Comparison of ENCODE assay signal across 1 cellular context in the genomic region with DNA sequence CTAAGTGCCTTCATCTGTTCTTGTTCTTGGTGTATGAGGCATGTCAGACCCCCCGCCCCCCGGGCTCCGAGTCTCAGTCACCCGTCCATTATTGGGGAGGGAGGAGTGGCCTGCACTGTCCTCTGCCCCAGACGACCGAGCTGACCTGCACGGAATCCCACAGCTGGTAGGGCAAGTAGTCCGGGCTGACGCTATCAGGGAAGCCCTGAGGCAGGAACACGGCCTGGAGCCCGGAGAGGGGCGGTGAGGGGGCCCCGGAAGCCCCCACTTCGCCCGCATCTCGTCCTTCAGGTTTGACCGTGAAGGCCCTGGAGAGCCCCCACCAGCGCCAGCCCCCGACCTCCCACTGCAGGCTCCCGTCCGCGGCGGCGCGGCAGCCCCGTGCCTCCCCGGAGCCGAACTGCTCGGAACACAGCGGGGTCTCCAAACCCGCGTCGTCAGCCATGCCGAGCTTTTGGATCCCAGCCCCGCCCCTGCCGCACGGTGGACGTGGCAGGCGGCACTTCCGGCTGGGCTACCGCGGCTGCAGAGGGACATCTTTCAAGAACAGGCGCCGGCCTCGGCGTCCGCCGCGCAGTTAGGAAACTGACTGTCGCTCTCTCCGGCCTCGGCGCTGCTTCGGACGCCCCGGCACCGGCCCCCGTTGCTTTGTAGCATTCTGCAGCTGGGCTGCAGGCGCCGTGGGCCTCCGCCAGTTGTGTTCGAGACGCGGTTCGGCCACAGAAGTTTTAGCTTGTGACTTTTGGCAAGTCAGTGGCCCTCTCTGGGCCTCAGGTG.
TF ChIP-seq lines count a peak whose summit lies in the region.

Gene RUSF1 (minus strand): TSS at position 463 of the 777 bp plus-strand sequence. CDS start 18 bp downstream, at position 445.

TF ChIP-seq in K562, 482 proteins besides CTCF, POLR2A, EP300 and RAD21 (continued from another document and continues in another):
- TF ChIP-seq, protein P1, sequence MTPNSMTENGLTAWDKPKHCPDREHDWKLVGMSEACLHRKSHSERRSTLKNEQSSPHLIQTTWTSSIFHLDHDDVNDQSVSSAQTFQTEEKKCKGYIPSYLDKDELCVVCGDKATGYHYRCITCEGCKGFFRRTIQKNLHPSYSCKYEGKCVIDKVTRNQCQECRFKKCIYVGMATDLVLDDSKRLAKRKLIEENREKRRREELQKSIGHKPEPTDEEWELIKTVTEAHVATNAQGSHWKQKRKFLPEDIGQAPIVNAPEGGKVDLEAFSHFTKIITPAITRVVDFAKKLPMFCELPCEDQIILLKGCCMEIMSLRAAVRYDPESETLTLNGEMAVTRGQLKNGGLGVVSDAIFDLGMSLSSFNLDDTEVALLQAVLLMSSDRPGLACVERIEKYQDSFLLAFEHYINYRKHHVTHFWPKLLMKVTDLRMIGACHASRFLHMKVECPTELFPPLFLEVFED (CRISPR knock-in tag; conservative IDR thresholded peaks at IDR 0.05): no peak
- TF ChIP-seq MBD2 (IDR thresholded peaks at IDR 0.05; ENCODE audit: borderline replicate concordance, low read depth) (peak; percentile 84), ZBTB8A (IDR thresholded peaks at IDR 0.05; ENCODE audit: partially characterized antibody) (no peak), ZNF76 (CRISPR knock-in tag; IDR thresholded peaks at IDR 0.05; ENCODE audit: borderline replicate concordance) (no peak), KLF1 (tag; IDR thresholded peaks at IDR 0.05) (peak; percentile 53; the same call in 1 of the 2 replicates), GABPA (tag; conservative IDR thresholded peaks at IDR 0.05; ENCODE audit: low read depth) (peak; percentile 93), NUFIP1 (IDR thresholded peaks at IDR 0.05; ENCODE audit: partially characterized antibody) (peak; percentile 10), SMAD1 (IDR thresholded peaks at IDR 0.05; ENCODE audit: low read depth, low read length, partially characterized antibody) (peak; percentile 66), SIX5 (IDR thresholded peaks at IDR 0.05; ENCODE audit: borderline replicate concordance in 1 of 2, insufficient read depth in 1 of 2, low read depth in 1 of 2, low read length in 2 of 2) (no peak), NCOA1 (IDR thresholded peaks at IDR 0.05; ENCODE audit: low read depth) (no peak), SAP30 (IDR thresholded peaks at IDR 0.05; ENCODE audit: borderline replicate concordance, insufficient read depth, low read depth, low read length, poor library complexity, severe bottlenecking) (peak; percentile 34), CEBPG (CRISPR knock-in tag; IDR thresholded peaks at IDR 0.05) (no peak), CEBPG (tag; conservative IDR thresholded peaks at IDR 0.05 in 1 of 2, IDR thresholded peaks at IDR 0.05 in 1 of 2) (0 out of 4 replicates have a peak, but pooled peaks of 1 of the 2 experiments have one; percentile 15), NR2F6 (CRISPR knock-in tag; IDR thresholded peaks at IDR 0.05) (no peak), TAF9B (IDR thresholded peaks at IDR 0.05; ENCODE audit: partially characterized antibody) (peak; percentile 86), L3MBTL2 (IDR thresholded peaks at IDR 0.05) (peak; percentile 74), PCBP1 (IDR thresholded peaks at IDR 0.05; ENCODE audit: low read depth, low read length, poor library complexity, severe bottlenecking) (peak; percentile 45), POLR3G (IDR thresholded peaks at IDR 0.05; ENCODE audit: extremely low read depth, insufficient read length, insufficient replicate concordance) (no peak), GTF2B (IDR thresholded peaks at IDR 0.05; ENCODE audit: extremely low read depth, insufficient read length) (peak; percentile 52), RBM25 (IDR thresholded peaks at IDR 0.05; ENCODE audit: low read depth, low read length, severe bottlenecking) (no peak), EHMT2 (IDR thresholded peaks at IDR 0.05) (no peak), RNF2 (IDR thresholded peaks at IDR 0.05) (peak; percentile 54), PML (IDR thresholded peaks at IDR 0.05; ENCODE audit: low read length) (peak; percentile 59; the same call in 1 of the 2 replicates), MTA3 (IDR thresholded peaks at IDR 0.05; ENCODE audit: borderline replicate concordance) (peak; percentile 99), MYC (IDR thresholded peaks at IDR 0.05; ENCODE audit: low read depth, low read length) (peak; percentile 94), MYC (CRISPR knock-in tag; IDR thresholded peaks at IDR 0.05; ENCODE audit: borderline replicate concordance, low read depth) (no peak; the same call in 1 of the 2 replicates), C11orf30 (IDR thresholded peaks at IDR 0.05; ENCODE audit: low read depth) (peak; percentile 67), CHD1 (IDR thresholded peaks at IDR 0.05; ENCODE audit: low read length) (peak; percentile 22), ZNF589 (CRISPR knock-in tag; IDR thresholded peaks at IDR 0.05; ENCODE audit: low read depth) (peak; percentile 62; the same call in 1 of the 2 replicates), ZNF639 (CRISPR knock-in tag; conservative IDR thresholded peaks at IDR 0.05 in 1 of 2, IDR thresholded peaks at IDR 0.05 in 1 of 2) (0 out of 4 replicates have a peak, but pooled peaks of 1 of the 2 experiments have one; percentile 53), KLF10 (CRISPR knock-in tag; IDR thresholded peaks at IDR 0.05) (no peak), FOXK2 (conservative IDR thresholded peaks at IDR 0.05 in 1 of 2, IDR thresholded peaks at IDR 0.05 in 1 of 2; ENCODE audit: low read depth in 2 of 2) (peak in 1 of 2 experiments; percentile 11; a peak in 1 of 4 replicates), ATF1 (CRISPR knock-in tag; IDR thresholded peaks at IDR 0.05) (peak; percentile 20; the same call in 1 of the 2 replicates), ATF1 (tag; IDR thresholded peaks at IDR 0.05) (peak; percentile 81)
- TF ChIP-seq, protein P2, sequence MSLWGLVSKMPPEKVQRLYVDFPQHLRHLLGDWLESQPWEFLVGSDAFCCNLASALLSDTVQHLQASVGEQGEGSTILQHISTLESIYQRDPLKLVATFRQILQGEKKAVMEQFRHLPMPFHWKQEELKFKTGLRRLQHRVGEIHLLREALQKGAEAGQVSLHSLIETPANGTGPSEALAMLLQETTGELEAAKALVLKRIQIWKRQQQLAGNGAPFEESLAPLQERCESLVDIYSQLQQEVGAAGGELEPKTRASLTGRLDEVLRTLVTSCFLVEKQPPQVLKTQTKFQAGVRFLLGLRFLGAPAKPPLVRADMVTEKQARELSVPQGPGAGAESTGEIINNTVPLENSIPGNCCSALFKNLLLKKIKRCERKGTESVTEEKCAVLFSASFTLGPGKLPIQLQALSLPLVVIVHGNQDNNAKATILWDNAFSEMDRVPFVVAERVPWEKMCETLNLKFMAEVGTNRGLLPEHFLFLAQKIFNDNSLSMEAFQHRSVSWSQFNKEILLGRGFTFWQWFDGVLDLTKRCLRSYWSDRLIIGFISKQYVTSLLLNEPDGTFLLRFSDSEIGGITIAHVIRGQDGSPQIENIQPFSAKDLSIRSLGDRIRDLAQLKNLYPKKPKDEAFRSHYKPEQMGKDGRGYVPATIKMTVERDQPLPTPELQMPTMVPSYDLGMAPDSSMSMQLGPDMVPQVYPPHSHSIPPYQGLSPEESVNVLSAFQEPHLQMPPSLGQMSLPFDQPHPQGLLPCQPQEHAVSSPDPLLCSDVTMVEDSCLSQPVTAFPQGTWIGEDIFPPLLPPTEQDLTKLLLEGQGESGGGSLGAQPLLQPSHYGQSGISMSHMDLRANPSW (CRISPR knock-in tag; IDR thresholded peaks at IDR 0.05): no peak
- TF ChIP-seq, protein P3, sequence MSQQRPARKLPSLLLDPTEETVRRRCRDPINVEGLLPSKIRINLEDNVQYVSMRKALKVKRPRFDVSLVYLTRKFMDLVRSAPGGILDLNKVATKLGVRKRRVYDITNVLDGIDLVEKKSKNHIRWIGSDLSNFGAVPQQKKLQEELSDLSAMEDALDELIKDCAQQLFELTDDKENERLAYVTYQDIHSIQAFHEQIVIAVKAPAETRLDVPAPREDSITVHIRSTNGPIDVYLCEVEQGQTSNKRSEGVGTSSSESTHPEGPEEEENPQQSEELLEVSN (IDR thresholded peaks at IDR 0.05; ENCODE audit: borderline replicate concordance in 1 of 2, extremely low read depth in 1 of 2, insufficient read depth in 1 of 2, insufficient read length in 1 of 2, low read depth in 1 of 2, low read length in 1 of 2, poor library complexity in 1 of 2, severe bottlenecking in 1 of 2): peak; percentile 53 to 74
- TF ChIP-seq, protein P4, sequence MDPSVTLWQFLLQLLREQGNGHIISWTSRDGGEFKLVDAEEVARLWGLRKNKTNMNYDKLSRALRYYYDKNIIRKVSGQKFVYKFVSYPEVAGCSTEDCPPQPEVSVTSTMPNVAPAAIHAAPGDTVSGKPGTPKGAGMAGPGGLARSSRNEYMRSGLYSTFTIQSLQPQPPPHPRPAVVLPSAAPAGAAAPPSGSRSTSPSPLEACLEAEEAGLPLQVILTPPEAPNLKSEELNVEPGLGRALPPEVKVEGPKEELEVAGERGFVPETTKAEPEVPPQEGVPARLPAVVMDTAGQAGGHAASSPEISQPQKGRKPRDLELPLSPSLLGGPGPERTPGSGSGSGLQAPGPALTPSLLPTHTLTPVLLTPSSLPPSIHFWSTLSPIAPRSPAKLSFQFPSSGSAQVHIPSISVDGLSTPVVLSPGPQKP (CRISPR knock-in tag; IDR thresholded peaks at IDR 0.05): 0 out of 2 replicates have a peak, but pooled peaks have one; percentile 75
- TF ChIP-seq, protein P5, sequence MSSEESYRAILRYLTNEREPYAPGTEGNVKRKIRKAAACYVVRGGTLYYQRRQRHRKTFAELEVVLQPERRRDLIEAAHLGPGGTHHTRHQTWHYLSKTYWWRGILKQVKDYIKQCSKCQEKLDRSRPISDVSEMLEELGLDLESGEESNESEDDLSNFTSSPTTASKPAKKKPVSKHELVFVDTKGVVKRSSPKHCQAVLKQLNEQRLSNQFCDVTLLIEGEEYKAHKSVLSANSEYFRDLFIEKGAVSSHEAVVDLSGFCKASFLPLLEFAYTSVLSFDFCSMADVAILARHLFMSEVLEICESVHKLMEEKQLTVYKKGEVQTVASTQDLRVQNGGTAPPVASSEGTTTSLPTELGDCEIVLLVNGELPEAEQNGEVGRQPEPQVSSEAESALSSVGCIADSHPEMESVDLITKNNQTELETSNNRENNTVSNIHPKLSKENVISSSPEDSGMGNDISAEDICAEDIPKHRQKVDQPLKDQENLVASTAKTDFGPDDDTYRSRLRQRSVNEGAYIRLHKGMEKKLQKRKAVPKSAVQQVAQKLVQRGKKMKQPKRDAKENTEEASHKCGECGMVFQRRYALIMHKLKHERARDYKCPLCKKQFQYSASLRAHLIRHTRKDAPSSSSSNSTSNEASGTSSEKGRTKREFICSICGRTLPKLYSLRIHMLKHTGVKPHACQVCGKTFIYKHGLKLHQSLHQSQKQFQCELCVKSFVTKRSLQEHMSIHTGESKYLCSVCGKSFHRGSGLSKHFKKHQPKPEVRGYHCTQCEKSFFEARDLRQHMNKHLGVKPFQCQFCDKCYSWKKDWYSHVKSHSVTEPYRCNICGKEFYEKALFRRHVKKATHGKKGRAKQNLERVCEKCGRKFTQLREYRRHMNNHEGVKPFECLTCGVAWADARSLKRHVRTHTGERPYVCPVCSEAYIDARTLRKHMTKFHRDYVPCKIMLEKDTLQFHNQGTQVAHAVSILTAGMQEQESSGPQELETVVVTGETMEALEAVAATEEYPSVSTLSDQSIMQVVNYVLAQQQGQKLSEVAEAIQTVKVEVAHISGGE (CRISPR knock-in tag; IDR thresholded peaks at IDR 0.05): peak in 2 of 3 experiments; percentile 38 to 80; a peak in 3 of 6 replicates
- TF ChIP-seq, protein P6, sequence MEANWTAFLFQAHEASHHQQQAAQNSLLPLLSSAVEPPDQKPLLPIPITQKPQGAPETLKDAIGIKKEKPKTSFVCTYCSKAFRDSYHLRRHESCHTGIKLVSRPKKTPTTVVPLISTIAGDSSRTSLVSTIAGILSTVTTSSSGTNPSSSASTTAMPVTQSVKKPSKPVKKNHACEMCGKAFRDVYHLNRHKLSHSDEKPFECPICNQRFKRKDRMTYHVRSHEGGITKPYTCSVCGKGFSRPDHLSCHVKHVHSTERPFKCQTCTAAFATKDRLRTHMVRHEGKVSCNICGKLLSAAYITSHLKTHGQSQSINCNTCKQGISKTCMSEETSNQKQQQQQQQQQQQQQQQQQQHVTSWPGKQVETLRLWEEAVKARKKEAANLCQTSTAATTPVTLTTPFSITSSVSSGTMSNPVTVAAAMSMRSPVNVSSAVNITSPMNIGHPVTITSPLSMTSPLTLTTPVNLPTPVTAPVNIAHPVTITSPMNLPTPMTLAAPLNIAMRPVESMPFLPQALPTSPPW (CRISPR knock-in tag; IDR thresholded peaks at IDR 0.05): peak; percentile 83
- TF ChIP-seq, protein P7, sequence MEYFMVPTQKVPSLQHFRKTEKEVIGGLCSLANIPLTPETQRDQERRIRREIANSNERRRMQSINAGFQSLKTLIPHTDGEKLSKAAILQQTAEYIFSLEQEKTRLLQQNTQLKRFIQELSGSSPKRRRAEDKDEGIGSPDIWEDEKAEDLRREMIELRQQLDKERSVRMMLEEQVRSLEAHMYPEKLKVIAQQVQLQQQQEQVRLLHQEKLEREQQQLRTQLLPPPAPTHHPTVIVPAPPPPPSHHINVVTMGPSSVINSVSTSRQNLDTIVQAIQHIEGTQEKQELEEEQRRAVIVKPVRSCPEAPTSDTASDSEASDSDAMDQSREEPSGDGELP (CRISPR knock-in tag; IDR thresholded peaks at IDR 0.05; ENCODE audit: borderline replicate concordance): peak; percentile 86
- TF ChIP-seq, protein P8, sequence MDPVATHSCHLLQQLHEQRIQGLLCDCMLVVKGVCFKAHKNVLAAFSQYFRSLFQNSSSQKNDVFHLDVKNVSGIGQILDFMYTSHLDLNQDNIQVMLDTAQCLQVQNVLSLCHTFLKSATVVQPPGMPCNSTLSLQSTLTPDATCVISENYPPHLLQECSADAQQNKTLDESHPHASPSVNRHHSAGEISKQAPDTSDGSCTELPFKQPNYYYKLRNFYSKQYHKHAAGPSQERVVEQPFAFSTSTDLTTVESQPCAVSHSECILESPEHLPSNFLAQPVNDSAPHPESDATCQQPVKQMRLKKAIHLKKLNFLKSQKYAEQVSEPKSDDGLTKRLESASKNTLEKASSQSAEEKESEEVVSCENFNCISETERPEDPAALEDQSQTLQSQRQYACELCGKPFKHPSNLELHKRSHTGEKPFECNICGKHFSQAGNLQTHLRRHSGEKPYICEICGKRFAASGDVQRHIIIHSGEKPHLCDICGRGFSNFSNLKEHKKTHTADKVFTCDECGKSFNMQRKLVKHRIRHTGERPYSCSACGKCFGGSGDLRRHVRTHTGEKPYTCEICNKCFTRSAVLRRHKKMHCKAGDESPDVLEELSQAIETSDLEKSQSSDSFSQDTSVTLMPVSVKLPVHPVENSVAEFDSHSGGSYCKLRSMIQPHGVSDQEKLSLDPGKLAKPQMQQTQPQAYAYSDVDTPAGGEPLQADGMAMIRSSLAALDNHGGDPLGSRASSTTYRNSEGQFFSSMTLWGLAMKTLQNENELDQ (CRISPR knock-in tag; IDR thresholded peaks at IDR 0.05; ENCODE audit: borderline replicate concordance): no peak
